In the genomic region with DNA sequence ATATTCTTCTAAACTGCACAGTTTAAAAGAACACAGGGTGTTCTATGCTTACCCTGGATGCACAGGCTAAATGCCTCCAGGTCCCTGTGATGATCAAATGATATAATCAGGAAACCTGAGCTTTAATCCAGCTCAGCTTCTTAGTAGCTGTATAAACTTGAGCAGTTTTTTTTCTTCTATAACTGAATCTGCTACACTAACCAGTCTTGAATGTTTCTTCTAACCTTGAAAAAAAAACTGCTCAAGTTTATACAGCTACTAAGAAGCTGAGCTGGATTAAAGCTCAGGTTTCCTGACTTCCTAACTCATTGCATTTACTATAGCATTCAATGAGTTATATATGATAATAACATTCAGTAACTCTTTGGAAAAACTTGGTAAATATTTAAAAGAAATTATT, we compare ENCODE assay signal across 3 cellular contexts.
"Had no signal": no experiment of that assay in that cellular context is flagged by ENCODE, and none has a peak within 500 bp of the region (broad histone marks: within the 10 kb centered on the region; RNA-seq: fewer than 3 reads in every experiment).

No MANE protein-coding gene starts in this region.

- ATAC-seq: GM12878 had no signal

- H3K4me3 ChIP-seq: GM12878 had no signal

- DNase-seq: GDM1, GF-D8 had no signal
